21 cellular contexts compared by ENCODE assay signal in the genomic region with DNA sequence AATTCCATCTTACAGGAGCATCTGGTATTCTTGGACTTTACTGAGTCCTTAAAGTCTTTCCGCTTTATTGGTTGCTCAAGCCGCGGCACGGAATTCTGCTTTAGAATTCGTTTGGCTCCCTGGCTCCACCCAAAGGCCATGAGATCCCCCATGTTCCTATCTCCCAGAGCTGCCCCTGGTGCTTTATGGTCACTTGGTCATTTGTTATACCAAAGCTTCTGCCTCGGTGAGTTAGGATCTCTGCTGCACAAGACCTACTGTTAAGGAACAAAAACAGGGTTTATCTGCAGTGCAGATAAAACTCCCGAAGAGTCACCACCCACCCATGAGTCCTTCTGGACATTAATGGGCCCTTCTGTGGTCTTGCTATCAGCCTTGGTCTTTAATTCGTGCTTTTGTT.
"Had no signal": no experiment of that assay in that cellular context is flagged by ENCODE, and none has a peak within 500 bp of the region (broad histone marks: within the 10 kb centered on the region; RNA-seq: fewer than 3 reads in every experiment).

No MANE protein-coding gene starts in this region.

- FAIRE-seq: colon, keratinocyte, pancreas, small intestine had no signal

- H3K36me3 Mint-ChIP-seq: memory B cell had no signal

- H3K9me3 Mint-ChIP-seq: dendritic cell treated with granulocyte-macrophage colony-stimulating factor and Interleukin-4, amounts not matched to agents 40 ng/mL and 50 ng/mL, for 4 days; effector memory CD8-positive, alpha-beta T cell; immature natural killer cell; mesothelial cell of epicardium; nephron had no signal

- ATAC-seq: effector memory CD8-positive, alpha-beta T cell; gastroesophageal sphincter; lower lobe of right lung; pancreas; right cardiac atrium had no signal

- DNase-seq: effector memory CD8-positive, alpha-beta T cell; glutamatergic neuron; immature natural killer cell; left ventricle myocardium inferior; lower lobe of right lung; occipital lobe; pancreas; right cardiac atrium; stimulated activated CD4-positive, alpha-beta T cell treated with anti-CD3 and anti-CD28 coated beads, Interleukin-2, amount 100 ng/mL, for 48 hours; testis; transverse colon had no signal

- H3K27ac Mint-ChIP-seq: dendritic cell treated with granulocyte-macrophage colony-stimulating factor and Interleukin-4, amounts not matched to agents 40 ng/mL and 50 ng/mL, for 4 days; mesothelial cell of epicardium; nephron; progenitor cell of endocrine pancreas; stimulated activated naive CD8-positive, alpha-beta T cell treated with anti-CD3 and anti-CD28 coated beads, Interleukin-15, amount 100 ng/mL, for 72 hours had no signal

- H3K27me3 Mint-ChIP-seq: memory B cell, progenitor cell of endocrine pancreas had no signal

- H3K4me3 Mint-ChIP-seq: dendritic cell treated with granulocyte-macrophage colony-stimulating factor and Interleukin-4, amounts not matched to agents 40 ng/mL and 50 ng/mL, for 4 days; mesothelial cell of epicardium; nephron had no signal
